ENCODE assay signal across 19 cellular contexts in genomic region chr7:7119668-7120208, GRCh38.
"Had no signal": no experiment of that assay in that cellular context is flagged by ENCODE, and none has a peak within 500 bp of the region (broad histone marks: within the 10 kb centered on the region; RNA-seq: fewer than 3 reads in every experiment).

No MANE protein-coding gene starts in this region.

- H3K4me3 Mint-ChIP-seq: central memory CD8-positive, alpha-beta T cell; effector memory CD8-positive, alpha-beta T cell; memory B cell; natural killer cell treated with Interleukin-12 subunit alpha and Interleukin-12 subunit beta and Interleukin-15 and Interleukin-18, amount 100 ng/mL, for 72 hours; stimulated activated memory B cell treated with anti-CD40 and anti-IgM and Interleukin-4, amounts not matched to agents 10 μg/mL and 1 μg/mL and 100 μg/mL, for 72 hours had no signal

- H3K36me3 ChIP-seq: gastrocnemius medialis, heart right ventricle, left ventricle myocardium inferior, tibial nerve, vagina had no signal

- H3K27me3 ChIP-seq: body of pancreas, gastrocnemius medialis, heart right ventricle, tibial nerve, vagina had no signal

- H3K4me1 Mint-ChIP-seq: central memory CD8-positive, alpha-beta T cell; memory B cell; stimulated activated memory B cell treated with anti-CD40 and anti-IgM and Interleukin-4, amounts not matched to agents 10 μg/mL and 1 μg/mL and 100 μg/mL, for 72 hours had no signal

- H3K9me3 Mint-ChIP-seq: activated naive CD4-positive, alpha-beta T cell treated with anti-CD3 and anti-CD28 coated beads, Interleukin-2, amount 50 U/mL, for 72 hours; central memory CD8-positive, alpha-beta T cell; effector memory CD8-positive, alpha-beta T cell; memory B cell; natural killer cell treated with Interleukin-12 subunit alpha and Interleukin-12 subunit beta and Interleukin-15 and Interleukin-18, amount 100 ng/mL, for 72 hours; stimulated activated memory B cell treated with anti-CD40 and anti-IgM and Interleukin-4, amounts not matched to agents 10 μg/mL and 1 μg/mL and 100 μg/mL, for 72 hours had no signal

- H3K27ac ChIP-seq: body of pancreas, epithelial cell of prostate, gastrocnemius medialis, heart right ventricle, left ventricle myocardium inferior, tibial nerve, vagina had no signal

- H3K9me3 ChIP-seq: body of pancreas, gastrocnemius medialis, heart right ventricle, left ventricle myocardium inferior, tibial nerve, vagina had no signal

- DNase-seq: activated effector memory CD4-positive, alpha-beta T cell treated with Interleukin-2 at 50 U/mL for 16 hours; activated T-cell treated with anti-CD3 and anti-CD28 coated beads, Interleukin-2, amount 50 U/mL, for 1 hour; amniotic stem cell; effector memory CD8-positive, alpha-beta T cell; gastrocnemius medialis; heart right ventricle; islet precursor cell; left ventricle myocardium inferior; nucleus accumbens had no signal

- H3K36me3 Mint-ChIP-seq: activated naive CD4-positive, alpha-beta T cell treated with anti-CD3 and anti-CD28 coated beads, Interleukin-2, amount 50 U/mL, for 72 hours; memory B cell; natural killer cell treated with Interleukin-12 subunit alpha and Interleukin-12 subunit beta and Interleukin-15 and Interleukin-18, amount 100 ng/mL, for 72 hours; stimulated activated memory B cell treated with anti-CD40 and anti-IgM and Interleukin-4, amounts not matched to agents 10 μg/mL and 1 μg/mL and 100 μg/mL, for 72 hours had no signal

- H3K4me1 ChIP-seq: gastrocnemius medialis, vagina had no signal

- H3K4me3 ChIP-seq: body of pancreas, gastrocnemius medialis, heart right ventricle, left ventricle myocardium inferior, tibial nerve, vagina had no signal

- H3K27me3 Mint-ChIP-seq: memory B cell; stimulated activated memory B cell treated with anti-CD40 and anti-IgM and Interleukin-4, amounts not matched to agents 10 μg/mL and 1 μg/mL and 100 μg/mL, for 72 hours had no signal

- H3K27ac Mint-ChIP-seq: activated naive CD4-positive, alpha-beta T cell treated with anti-CD3 and anti-CD28 coated beads, Interleukin-2, amount 50 U/mL, for 72 hours; effector memory CD8-positive, alpha-beta T cell; memory B cell; natural killer cell treated with Interleukin-12 subunit alpha and Interleukin-12 subunit beta and Interleukin-15 and Interleukin-18, amount 100 ng/mL, for 72 hours; progenitor cell of endocrine pancreas; stimulated activated memory B cell treated with anti-CD40 and anti-IgM and Interleukin-4, amounts not matched to agents 10 μg/mL and 1 μg/mL and 100 μg/mL, for 72 hours had no signal
